Comparison of ENCODE assay signal across 24 cellular contexts in the genomic region with DNA sequence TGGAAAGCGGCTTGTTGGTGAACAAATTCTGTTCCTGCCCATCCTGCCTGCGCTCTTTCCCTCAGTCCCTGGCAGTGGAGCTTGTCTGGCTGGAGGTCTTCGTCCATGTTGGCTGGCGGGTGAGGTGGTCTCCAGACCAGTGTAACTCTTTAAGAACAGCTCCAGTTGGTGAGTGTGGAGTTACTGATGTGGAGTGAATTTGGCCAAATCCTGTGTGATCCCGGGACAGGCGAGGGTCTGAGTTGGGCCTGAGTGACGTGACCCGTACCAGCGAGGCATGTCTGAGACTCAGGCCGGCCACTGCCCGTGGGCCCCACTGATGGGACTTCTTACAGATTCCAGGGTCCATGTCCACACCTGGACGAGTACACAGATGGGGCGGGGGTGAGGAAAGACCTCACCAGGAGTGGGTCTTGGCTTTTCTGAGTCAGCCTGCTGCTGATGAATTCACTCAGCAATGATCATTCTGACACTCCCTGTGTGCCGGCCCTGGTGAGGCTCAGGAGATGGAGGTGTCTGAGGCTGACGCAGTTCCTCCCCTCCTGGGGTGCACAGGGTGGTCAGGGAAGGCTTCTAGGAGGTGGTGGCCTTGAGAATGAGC. TPM values are rescaled to one million over a fixed set of nuclear protein-coding genes. Genes with fewer than 3 reads are reported as not detected.
DNase-seq lines count a peak whose midpoint lies in the region; ATAC-seq and TF ChIP-seq lines count a peak whose summit lies in the region.
"Had no signal": no experiment of that assay in that cellular context is flagged by ENCODE, and none has a peak within 500 bp of the region (broad histone marks: within the 10 kb centered on the region; RNA-seq: fewer than 3 reads in every experiment).

No MANE protein-coding gene starts in this region.

- no peaks in the 10 kb centered on the region for H3K4me1 Mint-ChIP-seq in activated naive CD4-positive, alpha-beta T cell treated with anti-CD3 and anti-CD28 coated beads, Interleukin-2, amount 10 ng/mL, durations not matched to agents 7 days and 5 days
- H3K4me1 Mint-ChIP-seq in natural killer cell treated with Interleukin-12 subunit alpha and Interleukin-12 subunit beta and Interleukin-15 and Interleukin-18, amount 100 ng/mL, for 72 hours (ENCODE audit: low read depth in 2 of 2): no peaks in the 10 kb centered on the region

- TF ChIP-seq EP300 in transverse colon (IDR thresholded peaks at IDR 0.05; ENCODE audit: low read depth): no peak

- ATAC-seq in natural killer cell treated with Interleukin-12 subunit alpha and Interleukin-12 subunit beta and Interleukin-15 and Interleukin-18, amount 100 ng/mL, for 72 hours: no peak
- ATAC-seq in GM21390 (IDR thresholded peaks at IDR 0.05; ENCODE audit: unreplicated experiment) (no peak), HG03280 (IDR thresholded peaks at IDR 0.05; ENCODE audit: unreplicated experiment) (no peak)
- ATAC-seq: activated T-helper 17 cell treated with anti-CD3 and anti-CD28 coated beads, Interleukin-2, amount 50 U/mL, for 72 hours; left lung; stimulated activated naive CD8-positive, alpha-beta T cell treated with anti-CD3 and anti-CD28 coated beads, Interleukin-15, Interleukin-2, amounts not matched to agents 100 U/mL and 50 U/mL, for 24 hours had no signal

- 60 to 81% methylated on average over 1 to 15 of the region's 15 CpGs for WGBS in transverse colon (ENCODE audit: low coverage in 1 of 2), 2 donors

- H3K27ac ChIP-seq in WERI-Rb-1 (no peak overlapping the region), transverse colon (no peak overlapping the region)
- H3K27ac ChIP-seq: adrenal gland, C4-2B, left lung, RWPE1 had no signal

- H3K9me3 ChIP-seq in WERI-Rb-1 (ENCODE audit: severe bottlenecking): no peaks in the 10 kb centered on the region
- no peaks in the 10 kb centered on the region for H3K9me3 ChIP-seq in transverse colon
- H3K9me3 ChIP-seq: adrenal gland, left lung had no signal

- intact Hi-C loops in transverse colon (cut with DNase I; ENCODE audit: low total_unique reads): no loop called here

- peak; percentile 9 for DNase-seq in activated naive CD4-positive, alpha-beta T cell treated with anti-CD3 and anti-CD28 coated beads, Interleukin-2, amount 10 ng/mL, durations not matched to agents 7 days and 5 days
- no peak for DNase-seq in activated naive CD4-positive, alpha-beta T cell treated with Interleukin-2 at 50 U/mL for 16 hours
- peak; percentile 2 for DNase-seq in WERI-Rb-1
- peak; percentile 26 for DNase-seq in natural killer cell treated with Interleukin-12 subunit alpha and Interleukin-12 subunit beta and Interleukin-15 and Interleukin-18, amount 100 ng/mL, for 72 hours (ENCODE audit: low spot score)
- DNase-seq in transverse colon: peak; percentile 3
- no peak for DNase-seq in NCI-H146 (lab: John Stamatoyannopoulos, UW)
- DNase-seq: ACHN; NCI-H526; stimulated activated CD4-positive, alpha-beta T cell treated with anti-CD3 and anti-CD28 coated beads, Interleukin-2, amount 100 ng/mL, for 48 hours; stimulated activated naive CD8-positive, alpha-beta T cell treated with anti-CD3 and anti-CD28 coated beads, Interleukin-15, Interleukin-2, amounts not matched to agents 100 U/mL and 50 U/mL, for 24 hours; trophoblast cell had no signal

- no peaks in the 10 kb centered on the region for H3K36me3 Mint-ChIP-seq in activated naive CD4-positive, alpha-beta T cell treated with anti-CD3 and anti-CD28 coated beads, Interleukin-2, amount 10 ng/mL, durations not matched to agents 7 days and 5 days
- no peaks in the 10 kb centered on the region for H3K36me3 Mint-ChIP-seq in natural killer cell treated with Interleukin-12 subunit alpha and Interleukin-12 subunit beta and Interleukin-15 and Interleukin-18, amount 100 ng/mL, for 72 hours

- in situ Hi-C loops in transverse colon (cut with MboI; ENCODE audit: low pct_ligation_motif_present in 1 of 4, low pct_unique_long_range_greater_than_20kb in 1 of 4, low sequenced_read_pairs in 3 of 4): no loop called here

- no peaks in the 10 kb centered on the region for H3K27me3 Mint-ChIP-seq in activated naive CD4-positive, alpha-beta T cell treated with anti-CD3 and anti-CD28 coated beads, Interleukin-2, amount 10 ng/mL, durations not matched to agents 7 days and 5 days
- peaks cover 13 to 14% of the 10 kb centered on the region in 2 donors for H3K27me3 Mint-ChIP-seq in natural killer cell treated with Interleukin-12 subunit alpha and Interleukin-12 subunit beta and Interleukin-15 and Interleukin-18, amount 100 ng/mL, for 72 hours

- TF ChIP-seq CTCF in WERI-Rb-1 (IDR thresholded peaks at IDR 0.05; ENCODE audit: low read depth, low read length) (no peak), transverse colon (IDR thresholded peaks at IDR 0.05) (no peak)

- H3K27ac Mint-ChIP-seq in activated naive CD4-positive, alpha-beta T cell treated with anti-CD3 and anti-CD28 coated beads, Interleukin-2, amount 10 ng/mL, durations not matched to agents 7 days and 5 days: no peak overlapping the region
- H3K27ac Mint-ChIP-seq in natural killer cell treated with Interleukin-12 subunit alpha and Interleukin-12 subunit beta and Interleukin-15 and Interleukin-18, amount 100 ng/mL, for 72 hours: no peak overlapping the region
- H3K27ac Mint-ChIP-seq: activated T-helper 17 cell treated with anti-CD3 and anti-CD28 coated beads, Interleukin-2, amount 50 U/mL, for 72 hours; dendritic cell treated with granulocyte-macrophage colony-stimulating factor and Interleukin-4, amounts not matched to agents 40 ng/mL and 50 ng/mL, for 4 days had no signal

- no peak overlapping the region for H3K4me3 ChIP-seq in WERI-Rb-1 (ENCODE audit: low read depth, low read length)
- H3K4me3 ChIP-seq in transverse colon: no peak overlapping the region
- H3K4me3 ChIP-seq: adrenal gland, left lung, smooth muscle cell had no signal

- H3K9me3 Mint-ChIP-seq in activated naive CD4-positive, alpha-beta T cell treated with anti-CD3 and anti-CD28 coated beads, Interleukin-2, amount 10 ng/mL, durations not matched to agents 7 days and 5 days: peaks cover 23% of the 10 kb centered on the region
- peaks cover 12% of the 10 kb centered on the region for H3K9me3 Mint-ChIP-seq in natural killer cell treated with Interleukin-12 subunit alpha and Interleukin-12 subunit beta and Interleukin-15 and Interleukin-18, amount 100 ng/mL, for 72 hours

- no peaks in the 10 kb centered on the region for H3K4me1 ChIP-seq in transverse colon
- H3K4me1 ChIP-seq: adrenal gland, left lung had no signal

- H3K4me3 Mint-ChIP-seq in activated naive CD4-positive, alpha-beta T cell treated with anti-CD3 and anti-CD28 coated beads, Interleukin-2, amount 10 ng/mL, durations not matched to agents 7 days and 5 days: no peak overlapping the region
- H3K4me3 Mint-ChIP-seq in natural killer cell treated with Interleukin-12 subunit alpha and Interleukin-12 subunit beta and Interleukin-15 and Interleukin-18, amount 100 ng/mL, for 72 hours: no peak overlapping the region
- H3K4me3 Mint-ChIP-seq: activated T-helper 17 cell treated with anti-CD3 and anti-CD28 coated beads, Interleukin-2, amount 50 U/mL, for 72 hours; dendritic cell treated with granulocyte-macrophage colony-stimulating factor and Interleukin-4, amounts not matched to agents 40 ng/mL and 50 ng/mL, for 4 days had no signal

- H3K27me3 ChIP-seq in WERI-Rb-1 (ENCODE audit: insufficient read depth, low read depth, severe bottlenecking): no peaks in the 10 kb centered on the region
- no peaks in the 10 kb centered on the region for H3K27me3 ChIP-seq in transverse colon
- H3K27me3 ChIP-seq: adrenal gland had no signal

- CTCF ChIA-PET in activated naive CD4-positive, alpha-beta T cell treated with anti-CD3 and anti-CD28 coated beads, Interleukin-2, amount 10 ng/mL, durations not matched to agents 7 days and 5 days (lab: Charles Lee): no interaction called here

- H3K36me3 ChIP-seq in WERI-Rb-1: no peaks in the 10 kb centered on the region; the same call in 1 of the 2 replicates
- no peaks in the 10 kb centered on the region for H3K36me3 ChIP-seq in transverse colon
- H3K36me3 ChIP-seq: adrenal gland, left lung had no signal

- no peak for TF ChIP-seq POLR2A in transverse colon (IDR thresholded peaks at IDR 0.05)

RNA-seq across cellular contexts. Expression of a gene that starts 45.5 kb away (rescaled TPM):
- not detected for total RNA-seq in natural killer cell treated with Interleukin-12 subunit alpha and Interleukin-12 subunit beta and Interleukin-15 and Interleukin-18, amount 100 ng/mL, for 72 hours
- total RNA-seq in transverse colon: not detected
- total RNA-seq: activated T-helper 17 cell treated with anti-CD3 and anti-CD28 coated beads, Interleukin-2, amount 50 U/mL, for 72 hours; adrenal gland; bronchial epithelial cell; endothelial cell of umbilical vein; mucosa of gallbladder; pulmonary artery endothelial cell; smooth muscle cell had no signal

Comparison
In these comparisons a context has a peak if more than half of its experiments do, and no peak if none do; other contexts are left out.
1. DNase-seq: peak in activated naive CD4-positive, alpha-beta T cell treated with anti-CD3 and anti-CD28 coated beads, Interleukin-2, amount 10 ng/mL, durations not matched to agents 7 days and 5 days (single experiment), WERI-Rb-1 (single experiment), natural killer cell treated with Interleukin-12 subunit alpha and Interleukin-12 subunit beta and Interleukin-15 and Interleukin-18, amount 100 ng/mL, for 72 hours (single experiment) and transverse colon (single experiment); none in activated naive CD4-positive, alpha-beta T cell treated with Interleukin-2 at 50 U/mL for 16 hours (single experiment) and NCI-H146 (single experiment).